In the genomic region with DNA sequence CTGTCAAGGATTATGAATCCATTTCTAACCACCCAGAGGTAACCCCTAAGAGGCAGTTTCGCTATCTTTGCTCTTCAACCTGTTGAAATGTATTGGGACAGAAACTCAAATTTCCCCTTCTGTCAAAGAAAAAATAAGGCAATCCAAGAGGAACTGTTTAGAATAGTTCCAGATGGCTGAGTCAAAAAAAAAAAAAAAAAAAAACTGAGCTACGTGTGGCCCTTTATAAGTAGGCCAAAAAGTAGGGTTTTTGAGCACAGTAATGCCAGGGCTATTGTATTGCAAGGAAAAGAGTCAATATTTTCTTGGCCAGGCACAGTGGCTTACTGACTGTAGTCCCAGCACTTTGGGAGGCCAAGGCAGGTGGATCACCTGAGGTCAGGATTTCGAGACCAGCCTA, we compare ENCODE assay signal across 23 cellular contexts.
"Had no signal": no experiment of that assay in that cellular context is flagged by ENCODE, and none has a peak within 500 bp of the region (broad histone marks: within the 10 kb centered on the region; RNA-seq: fewer than 3 reads in every experiment).

No MANE protein-coding gene starts in this region.

- H3K4me1 ChIP-seq: colonic mucosa, esophagus squamous epithelium, gastrocnemius medialis, left lung, lower lobe of right lung had no signal

- H3K36me3 ChIP-seq: colonic mucosa, esophagus squamous epithelium, gastrocnemius medialis, heart right ventricle, left lung, lower lobe of right lung had no signal

- H3K27me3 ChIP-seq: colonic mucosa, esophagus squamous epithelium, gastrocnemius medialis, left lung had no signal

- H3K27ac ChIP-seq: colonic mucosa, epithelial cell of prostate, esophagus squamous epithelium, gastrocnemius medialis, heart right ventricle, left lung, lower lobe of right lung had no signal

- H3K4me3 ChIP-seq: colonic mucosa, esophagus squamous epithelium, gastrocnemius medialis, heart right ventricle, left lung, lower lobe of right lung, mucosa of descending colon had no signal

- DNase-seq: colonic mucosa; cortex of kidney; effector CD8-positive, alpha-beta T cell; effector memory CD8-positive, alpha-beta T cell; endodermal cell; erythroblast; esophagus squamous epithelium; foreskin fibroblast; foreskin melanocyte; gastrocnemius medialis; glutamatergic neuron; head of caudate nucleus; heart right ventricle; hippocampal formation; left cardiac atrium; left lung; left ventricle myocardium superior; lower lobe of right lung; mesenchymal stem cell; mucosa of descending colon had no signal

- FAIRE-seq: islet of Langerhans, keratinocyte had no signal

- H3K9me3 ChIP-seq: colonic mucosa, esophagus squamous epithelium, gastrocnemius medialis, left lung, lower lobe of right lung, mucosa of descending colon had no signal
